In the genomic region with DNA sequence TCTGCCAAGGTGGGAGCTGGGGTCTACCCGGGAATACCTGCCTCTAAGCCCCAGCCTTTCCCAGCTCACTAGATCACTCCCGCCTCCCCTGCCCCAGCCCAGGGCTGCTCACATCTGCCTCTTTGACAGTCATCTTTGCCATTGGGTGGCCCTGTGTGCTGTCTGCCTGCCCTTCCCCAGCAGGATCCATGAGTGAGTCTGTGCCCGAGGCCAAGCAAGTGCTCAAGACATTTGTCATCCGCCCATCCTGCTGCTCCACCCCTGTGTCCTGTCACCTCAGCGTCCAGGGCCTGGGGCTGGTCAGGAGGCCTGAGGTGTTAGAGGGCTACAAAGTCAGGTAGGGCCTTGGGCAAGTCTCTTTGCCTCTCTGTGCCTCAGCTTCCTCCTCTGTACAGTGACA, we compare ENCODE assay signal across 11 cellular contexts.
"Had no signal": no experiment of that assay in that cellular context is flagged by ENCODE, and none has a peak within 500 bp of the region (broad histone marks: within the 10 kb centered on the region; RNA-seq: fewer than 3 reads in every experiment).

No MANE protein-coding gene starts in this region.

- H3K27me3 ChIP-seq: gastroesophageal sphincter, neural progenitor cell, vagina had no signal

- H3K4me3 ChIP-seq: coronary artery, gastroesophageal sphincter, neural progenitor cell, vagina had no signal

- ATAC-seq: gastroesophageal sphincter had no signal

- H3K27ac ChIP-seq: coronary artery, gastroesophageal sphincter, neural progenitor cell, vagina had no signal

- DNase-seq: activated B cell treated with CpG ODN at 0.5 μM for 24 hours; activated CD4-positive, alpha-beta T cell treated with anti-CD3 and anti-CD28 coated beads, Interleukin-2, amount 10 ng/mL, durations not matched to agents 7 days and 5 days; activated CD8-positive, alpha-beta memory T cell treated with anti-CD3 and anti-CD28 coated beads for 24 hours; activated naive CD4-positive, alpha-beta T cell treated with anti-CD3 and anti-CD28 coated beads, Interleukin-2, amount 10 ng/mL, durations not matched to agents 7 days and 5 days; central memory CD4-positive, alpha-beta T cell; effector CD8-positive, alpha-beta T cell; midbrain had no signal

- H3K9me3 ChIP-seq: vagina had no signal

- H3K36me3 ChIP-seq: gastroesophageal sphincter, neural progenitor cell, vagina had no signal

- H3K4me1 ChIP-seq: gastroesophageal sphincter had no signal
